Comparison of ENCODE assay signal across 20 cellular contexts in the genomic region with DNA sequence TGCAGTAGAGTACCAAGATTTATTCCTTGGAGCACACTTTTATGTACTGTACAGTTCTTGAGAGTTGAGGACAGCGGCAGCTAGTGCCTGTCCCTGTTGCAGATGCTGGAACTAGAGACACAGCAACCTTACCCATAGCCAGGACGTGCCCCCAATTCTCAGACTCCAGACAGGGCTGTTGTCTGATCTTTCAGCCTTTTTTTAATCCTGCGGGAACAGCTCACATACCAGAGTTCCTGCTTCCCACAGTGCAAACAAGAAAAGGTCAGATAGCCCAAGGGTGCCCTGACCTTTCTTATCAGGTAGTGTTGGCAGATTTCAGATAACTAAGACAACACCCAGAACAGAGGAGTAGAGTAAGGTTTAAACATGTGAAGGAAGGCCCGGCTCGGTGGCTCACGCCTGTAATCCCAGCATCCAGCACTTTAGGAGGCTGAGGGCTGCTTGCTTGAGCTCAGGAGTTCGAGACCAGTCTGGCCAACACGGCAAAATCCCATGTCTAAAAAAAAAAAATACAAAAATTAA.
DNase-seq lines count a peak whose midpoint lies in the region; ATAC-seq and TF ChIP-seq lines count a peak whose summit lies in the region.
"Had no signal": no experiment of that assay in that cellular context is flagged by ENCODE, and none has a peak within 500 bp of the region (broad histone marks: within the 10 kb centered on the region; RNA-seq: fewer than 3 reads in every experiment).

No MANE protein-coding gene starts in this region.

- peaks cover 0 to 24% of the 10 kb centered on the region in 2 donors for H3K36me3 ChIP-seq in lung (ENCODE audit: control insufficient read depth in 2 of 2, insufficient read depth in 2 of 2, low read length in 2 of 2)
- H3K36me3 ChIP-seq: uterus had no signal

- WGBS in lung, 2 donors, result 71 to 88% methylated on average over 8 of the region's 8 CpGs

- peaks cover 10% of the 10 kb centered on the region for H3K4me1 Mint-ChIP-seq in HFFc6 (ENCODE audit: low read depth)
- H3K4me1 Mint-ChIP-seq: brain had no signal

- TF ChIP-seq CTCF in 22Rv1 (IDR thresholded peaks at IDR 0.05), result no peak
- no peak for TF ChIP-seq CTCF in fibroblast of villous mesenchyme (IDR thresholded peaks at IDR 0.05; ENCODE audit: insufficient read depth, low read depth, low read length)
- no peak for TF ChIP-seq CTCF in lung (IDR thresholded peaks at IDR 0.05; ENCODE audit: control extremely low read depth, extremely low read depth)
- no peak for TF ChIP-seq CTCF in HFFc6 (IDR thresholded peaks at IDR 0.05)

- H3K4me1 ChIP-seq in lung (ENCODE audit: control insufficient read depth in 2 of 2, insufficient read depth in 2 of 2, low read length in 2 of 2), result peaks cover 0 to 4% of the 10 kb centered on the region in 2 donors
- H3K4me1 ChIP-seq: uterus had no signal

- no peak overlapping the region for H3K4me3 ChIP-seq in fibroblast of villous mesenchyme (ENCODE audit: low read depth, low read length)
- H3K4me3 ChIP-seq in lung, result no peak overlapping the region
- H3K4me3 ChIP-seq: uterus had no signal

- H3K9me3 Mint-ChIP-seq in HFFc6, result no peaks in the 10 kb centered on the region
- H3K9me3 Mint-ChIP-seq: activated CD4-positive, alpha-beta T cell treated with anti-CD3 and anti-CD28 coated beads, Interleukin-2, amount 10 ng/mL, durations not matched to agents 24 days and 14 days; activated naive CD4-positive, alpha-beta T cell treated with anti-CD3 and anti-CD28 coated beads, Interleukin-2, amount 50 U/mL, for 24 hours; brain; CD4-positive, alpha-beta memory T cell; stimulated activated naive CD8-positive, alpha-beta T cell treated with anti-CD3 and anti-CD28 coated beads, Interleukin-15, Interleukin-2, amounts not matched to agents 100 ng/mL and 50 ng/mL, for 24 hours had no signal

- no peak overlapping the region for H3K27ac Mint-ChIP-seq in HFFc6
- H3K27ac Mint-ChIP-seq: activated CD4-positive, alpha-beta T cell treated with anti-CD3 and anti-CD28 coated beads, Interleukin-2, amount 10 ng/mL, durations not matched to agents 24 days and 14 days; activated naive CD4-positive, alpha-beta T cell treated with anti-CD3 and anti-CD28 coated beads, Interleukin-2, amount 50 U/mL, for 24 hours; brain; stimulated activated naive CD8-positive, alpha-beta T cell treated with anti-CD3 and anti-CD28 coated beads, Interleukin-15, Interleukin-2, amounts not matched to agents 100 ng/mL and 50 ng/mL, for 24 hours had no signal

- no peaks in the 10 kb centered on the region; the same call in 1 of the 2 replicates for H3K27me3 Mint-ChIP-seq in HFFc6 (ENCODE audit: insufficient read depth)
- H3K27me3 Mint-ChIP-seq: activated CD4-positive, alpha-beta T cell treated with anti-CD3 and anti-CD28 coated beads, Interleukin-2, amount 10 ng/mL, durations not matched to agents 24 days and 14 days; activated naive CD4-positive, alpha-beta T cell treated with anti-CD3 and anti-CD28 coated beads, Interleukin-2, amount 50 U/mL, for 24 hours; brain; CD4-positive, alpha-beta memory T cell; stimulated activated naive CD8-positive, alpha-beta T cell treated with anti-CD3 and anti-CD28 coated beads, Interleukin-15, Interleukin-2, amounts not matched to agents 100 ng/mL and 50 ng/mL, for 24 hours had no signal

- DNase-seq in NCI-H146 treated with DMSO at 0.1 percent for 48 hours (lab: John Stamatoyannopoulos, UW; ENCODE audit: unreplicated experiment) (peak; percentile 0), fibroblast of villous mesenchyme (ENCODE audit: low read depth) (peak; percentile 95), lung (ENCODE audit: low spot score) (no peak), HFFc6 (no peak), KG1 (lab: John Stamatoyannopoulos, UW) (no peak)
- no peak for DNase-seq in activated CD4-positive, CD25-positive, alpha-beta regulatory T cell treated with anti-CD3 and anti-CD28 coated beads, Interleukin-2, amount 50 U/mL, for 72 hours
- no peak for DNase-seq in activated CD4-positive, alpha-beta T cell treated with anti-CD3 and anti-CD28 coated beads for 1 hour
- DNase-seq: activated CD4-positive, alpha-beta T cell treated with anti-CD3 and anti-CD28 coated beads, Interleukin-2, amount 10 ng/mL, durations not matched to agents 24 days and 14 days; activated T-cell treated with anti-CD3 and anti-CD28 coated beads for 4 hours; CD4-positive, alpha-beta memory T cell; hypothalamus; NCI-H187; NCI-H446 treated with DMSO at 0.1 percent for 48 hours; SHP77; uterus had no signal

- peak; percentile 49 for ATAC-seq in lung (ENCODE audit: insufficient read depth, low FRiP score)

- no peak overlapping the region for H3K4me3 Mint-ChIP-seq in HFFc6
- H3K4me3 Mint-ChIP-seq: activated CD4-positive, alpha-beta T cell treated with anti-CD3 and anti-CD28 coated beads, Interleukin-2, amount 10 ng/mL, durations not matched to agents 24 days and 14 days; activated naive CD4-positive, alpha-beta T cell treated with anti-CD3 and anti-CD28 coated beads, Interleukin-2, amount 50 U/mL, for 24 hours; brain; stimulated activated naive CD8-positive, alpha-beta T cell treated with anti-CD3 and anti-CD28 coated beads, Interleukin-15, Interleukin-2, amounts not matched to agents 100 ng/mL and 50 ng/mL, for 24 hours had no signal

- H3K9me3 ChIP-seq in lung (ENCODE audit: control insufficient read depth in 2 of 2, insufficient read depth in 1 of 2, low read length in 1 of 2), result no peaks in the 10 kb centered on the region
- H3K9me3 ChIP-seq: uterus had no signal

- H3K27ac ChIP-seq in 22Rv1, result peak overlapping the region; percentile 46
- H3K27ac ChIP-seq in lung (ENCODE audit: low read depth in 1 of 2, low read length in 1 of 2), result peak overlapping the region in 1 of 2 donors; percentile 44
- H3K27ac ChIP-seq: parathyroid adenoma, uterus had no signal

- H3K36me3 Mint-ChIP-seq in HFFc6 (ENCODE audit: low read depth), result peaks cover 13% of the 10 kb centered on the region

- no peaks in the 10 kb centered on the region for H3K27me3 ChIP-seq in lung (ENCODE audit: control insufficient read depth, insufficient read depth)
- H3K27me3 ChIP-seq: uterus had no signal

Comparison
In these comparisons a context has a peak if more than half of its experiments do, and no peak if none do; other contexts are left out.
1. DNase-seq: peak in NCI-H146 treated with DMSO at 0.1 percent for 48 hours (single experiment) and fibroblast of villous mesenchyme (single experiment); none in lung (single experiment), activated CD4-positive, CD25-positive, alpha-beta regulatory T cell treated with anti-CD3 and anti-CD28 coated beads, Interleukin-2, amount 50 U/mL, for 72 hours (single experiment), activated CD4-positive, alpha-beta T cell treated with anti-CD3 and anti-CD28 coated beads for 1 hour (single experiment), HFFc6 (single experiment) and KG1 (single experiment).